In genomic region chr1:161190962-161191521, GRCh38 we compare ENCODE assay signal across 19 cellular contexts. TPM values are rescaled to one million over a fixed set of nuclear protein-coding genes. Genes with fewer than 3 reads are reported as not detected.
A peak's percentile ranks its signal among the peaks of the same experiment; 100 is the strongest.
DNase-seq lines count a peak whose midpoint lies in the region; ATAC-seq and TF ChIP-seq lines count a peak whose summit lies in the region.
"Had no signal": no experiment of that assay in that cellular context is flagged by ENCODE, and none has a peak within 500 bp of the region (broad histone marks: within the 10 kb centered on the region; RNA-seq: fewer than 3 reads in every experiment).

No MANE protein-coding gene starts in this region.

- no peaks in the 10 kb centered on the region for H3K9me3 Mint-ChIP-seq in effector memory CD8-positive, alpha-beta T cell
- H3K9me3 Mint-ChIP-seq in stimulated activated memory B cell treated with anti-CD40 and anti-IgM and Interleukin-4, amounts not matched to agents 10 μg/mL and 1 μg/mL and 100 μg/mL, for 72 hours, result no peaks in the 10 kb centered on the region
- no peaks in the 10 kb centered on the region for H3K9me3 Mint-ChIP-seq in CD14-positive monocyte
- H3K9me3 Mint-ChIP-seq: activated T-helper 1 cell treated with anti-CD3 and anti-CD28 coated beads, Interleukin-12 subunit alpha, Interleukin-12 subunit beta, Interleukin-2, Interleukin-4 antibody, amounts not matched to agents 30 ng/mL and 10 ng/mL and 1 ng/mL, durations not matched to agents 14 hours and 24 hours and 36 hours; T-helper 1 cell treated with Interleukin-12 subunit alpha and Interleukin-12 subunit beta and Interleukin-4 antibody, amounts not matched to agents 30 μg/mL and 1 μg/mL, for 36 hours had no signal

- no peaks in the 10 kb centered on the region for H3K27me3 Mint-ChIP-seq in effector memory CD8-positive, alpha-beta T cell
- H3K27me3 Mint-ChIP-seq in stimulated activated memory B cell treated with anti-CD40 and anti-IgM and Interleukin-4, amounts not matched to agents 10 μg/mL and 1 μg/mL and 100 μg/mL, for 72 hours, result no peaks in the 10 kb centered on the region
- H3K27me3 Mint-ChIP-seq in CD14-positive monocyte (ENCODE audit: low read depth in 3 of 3), result peaks cover 0 to 4% (median 1%) of the 10 kb centered on the region in 3 donors

- H3K4me1 Mint-ChIP-seq in effector memory CD8-positive, alpha-beta T cell (ENCODE audit: low read depth in 2 of 2), result peaks cover 44 to 55% of the 10 kb centered on the region in 2 donors
- H3K4me1 Mint-ChIP-seq in stimulated activated memory B cell treated with anti-CD40 and anti-IgM and Interleukin-4, amounts not matched to agents 10 μg/mL and 1 μg/mL and 100 μg/mL, for 72 hours, result peaks cover 65% of the 10 kb centered on the region
- H3K4me1 Mint-ChIP-seq in CD14-positive monocyte, result peaks cover 75% of the 10 kb centered on the region

- DNase-seq in NCI-H1417 (lab: John Stamatoyannopoulos, UW) (peak in 2 of 3 experiments; percentile 7 to 10), NCI-H1417 treated with DMSO at 0.1 percent for 48 hours (lab: John Stamatoyannopoulos, UW) (no peak), NCI-H2227 (lab: John Stamatoyannopoulos, UW; ENCODE audit: unreplicated experiment) (peak; percentile 35), SW 1271 (lab: John Stamatoyannopoulos, UW) (no peak), CD14-positive monocyte (ENCODE audit: low spot score) (no peak)
- DNase-seq in effector memory CD8-positive, alpha-beta T cell, result no peak
- DNase-seq in stimulated activated CD4-positive, alpha-beta T cell treated with anti-CD3 and anti-CD28 coated beads, Interleukin-4, amount 100 ng/mL, for 1 hour, result no peak
- DNase-seq: 8988T; activated CD4-positive, CD25-positive, alpha-beta regulatory T cell; DMS79; MG63; NCI-H187 treated with DMSO at 0.1 percent for 48 hours; NCI-H446 treated with DMSO at 0.1 percent for 48 hours; small intestine; stimulated activated CD4-positive, alpha-beta T cell treated with anti-CD3 and anti-CD28 coated beads, Interleukin-4, amount 100 ng/mL, for 4 hours had no signal

- intact Hi-C loops in CD14-positive monocyte (cut with micrococcal nuclease), result no loop called here

- H3K27ac Mint-ChIP-seq in effector memory CD8-positive, alpha-beta T cell, result peak overlapping the region; percentile 26 to 49
- H3K27ac Mint-ChIP-seq in stimulated activated memory B cell treated with anti-CD40 and anti-IgM and Interleukin-4, amounts not matched to agents 10 μg/mL and 1 μg/mL and 100 μg/mL, for 72 hours, result peak overlapping the region; percentile 57
- peak overlapping the region in 1 of 7 donors; percentile 4 for H3K27ac Mint-ChIP-seq in CD14-positive monocyte
- H3K27ac Mint-ChIP-seq: activated T-helper 1 cell treated with anti-CD3 and anti-CD28 coated beads, Interleukin-12 subunit alpha, Interleukin-12 subunit beta, Interleukin-2, Interleukin-4 antibody, amounts not matched to agents 30 ng/mL and 10 ng/mL and 1 ng/mL, durations not matched to agents 14 hours and 24 hours and 36 hours had no signal

- ATAC-seq in effector memory CD8-positive, alpha-beta T cell (replicated peaks), result no peak
- ATAC-seq in stimulated activated memory B cell treated with anti-CD40 and anti-IgM and Interleukin-4, amounts not matched to agents 10 μg/mL and 1 μg/mL and 100 μg/mL, for 72 hours, result no peak
- ATAC-seq: gastroesophageal sphincter had no signal

- H3K36me3 Mint-ChIP-seq in effector memory CD8-positive, alpha-beta T cell (ENCODE audit: insufficient read depth), result peaks cover 4% of the 10 kb centered on the region
- H3K36me3 Mint-ChIP-seq in stimulated activated memory B cell treated with anti-CD40 and anti-IgM and Interleukin-4, amounts not matched to agents 10 μg/mL and 1 μg/mL and 100 μg/mL, for 72 hours, result no peaks in the 10 kb centered on the region
- H3K36me3 Mint-ChIP-seq in CD14-positive monocyte, result peaks cover 0 to 4% of the 10 kb centered on the region in 2 donors

- no peak for TF ChIP-seq CTCF in CD14-positive monocyte (IDR thresholded peaks at IDR 0.05)

- no peak overlapping the region for H3K4me3 Mint-ChIP-seq in effector memory CD8-positive, alpha-beta T cell
- no peak overlapping the region for H3K4me3 Mint-ChIP-seq in stimulated activated memory B cell treated with anti-CD40 and anti-IgM and Interleukin-4, amounts not matched to agents 10 μg/mL and 1 μg/mL and 100 μg/mL, for 72 hours
- no peak overlapping the region for H3K4me3 Mint-ChIP-seq in CD14-positive monocyte
- H3K4me3 Mint-ChIP-seq: activated T-helper 1 cell treated with anti-CD3 and anti-CD28 coated beads, Interleukin-12 subunit alpha, Interleukin-12 subunit beta, Interleukin-2, Interleukin-4 antibody, amounts not matched to agents 30 ng/mL and 10 ng/mL and 1 ng/mL, durations not matched to agents 14 hours and 24 hours and 36 hours; T-helper 1 cell treated with Interleukin-12 subunit alpha and Interleukin-12 subunit beta and Interleukin-4 antibody, amounts not matched to agents 30 μg/mL and 1 μg/mL, for 36 hours had no signal

RNA-seq across cellular contexts. Expression of gene ADAMTS4, which starts 7.8 kb away (rescaled TPM):
- under 1 TPM in 1 of 2 donors, not detected in 1; 0.01 TPM for polyA plus RNA-seq in CD14-positive monocyte

RNA-seq across cellular contexts. Expression of gene NDUFS2, which starts 11.1 kb away (rescaled TPM):
- polyA plus RNA-seq in CD14-positive monocyte, result 100 to 1,000 TPM; 101 to 119 TPM

RNA-seq across cellular contexts. Expression of gene B4GALT3, which starts 13.7 kb away (rescaled TPM):
- polyA plus RNA-seq in CD14-positive monocyte, result 10 to 100 TPM; 16.8 to 21.0 TPM

RNA-seq across cellular contexts. Expression of gene FCER1G, which starts 24.1 kb away (rescaled TPM):
- 1,000 to 10,000 TPM; 2,686 to 4,191 TPM for polyA plus RNA-seq in CD14-positive monocyte

RNA-seq across cellular contexts. Expression of gene PPOX, which starts 24.8 kb away (rescaled TPM):
- 10 to 100 TPM; 10.5 to 10.8 TPM for polyA plus RNA-seq in CD14-positive monocyte

Comparison
In these comparisons a context has a peak if more than half of its experiments do, and no peak if none do; other contexts are left out.
1. DNase-seq: peak in NCI-H1417 (2 of 3) and NCI-H2227 (single experiment); none in NCI-H1417 treated with DMSO at 0.1 percent for 48 hours (single experiment), effector memory CD8-positive, alpha-beta T cell (0 of 3), SW 1271 (0 of 2), CD14-positive monocyte (single experiment) and stimulated activated CD4-positive, alpha-beta T cell treated with anti-CD3 and anti-CD28 coated beads, Interleukin-4, amount 100 ng/mL, for 1 hour (single experiment).